Comparison of ENCODE assay signal across 1 cellular context in the genomic region with DNA sequence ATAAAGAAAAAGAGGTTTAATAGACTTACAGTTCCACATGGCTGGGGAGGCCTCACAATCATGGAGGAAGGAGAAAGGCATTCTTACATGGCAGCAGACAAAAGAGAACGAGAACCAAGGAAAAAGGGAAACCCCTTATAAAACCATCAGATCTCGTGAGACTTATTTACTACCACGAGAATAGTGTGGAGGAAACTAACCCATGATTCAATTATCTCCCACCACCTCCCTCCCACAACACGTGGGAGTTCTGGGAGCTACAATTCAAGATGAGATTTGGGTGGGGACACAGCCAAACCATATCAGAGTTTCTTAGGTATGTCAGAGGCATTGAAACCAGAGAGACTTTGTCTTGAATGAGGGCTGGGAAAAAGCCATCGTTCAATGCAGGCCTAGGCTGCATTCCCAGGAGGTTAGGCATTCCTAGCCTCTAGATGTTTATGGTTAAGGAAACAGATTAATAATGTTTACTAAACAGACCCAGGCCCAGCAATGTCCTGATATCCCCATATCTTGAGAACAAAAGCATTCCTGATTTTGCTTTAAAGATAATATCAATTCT.
A peak's percentile ranks its signal among the peaks of the same experiment; 100 is the strongest.
TF ChIP-seq lines count a peak whose summit lies in the region.

No MANE protein-coding gene starts in this region.

TF ChIP-seq in K562, 482 proteins besides CTCF, POLR2A, EP300 and RAD21:
- TF ChIP-seq, protein P1, sequence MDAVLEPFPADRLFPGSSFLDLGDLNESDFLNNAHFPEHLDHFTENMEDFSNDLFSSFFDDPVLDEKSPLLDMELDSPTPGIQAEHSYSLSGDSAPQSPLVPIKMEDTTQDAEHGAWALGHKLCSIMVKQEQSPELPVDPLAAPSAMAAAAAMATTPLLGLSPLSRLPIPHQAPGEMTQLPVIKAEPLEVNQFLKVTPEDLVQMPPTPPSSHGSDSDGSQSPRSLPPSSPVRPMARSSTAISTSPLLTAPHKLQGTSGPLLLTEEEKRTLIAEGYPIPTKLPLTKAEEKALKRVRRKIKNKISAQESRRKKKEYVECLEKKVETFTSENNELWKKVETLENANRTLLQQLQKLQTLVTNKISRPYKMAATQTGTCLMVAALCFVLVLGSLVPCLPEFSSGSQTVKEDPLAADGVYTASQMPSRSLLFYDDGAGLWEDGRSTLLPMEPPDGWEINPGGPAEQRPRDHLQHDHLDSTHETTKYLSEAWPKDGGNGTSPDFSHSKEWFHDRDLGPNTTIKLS (IDR thresholded peaks at IDR 0.05; ENCODE audit: borderline replicate concordance, low read depth), result no peak
- TF ChIP-seq CHD2 (IDR thresholded peaks at IDR 0.05; ENCODE audit: low read depth, low read length) (peak; percentile 56), HNRNPH1 (optimal IDR thresholded peaks at IDR 0.05; ENCODE audit: low read depth, low read length) (no peak), CC2D1A (IDR thresholded peaks at IDR 0.05) (peak; percentile 61), ARID2 (IDR thresholded peaks at IDR 0.05) (no peak)
- TF ChIP-seq, protein P2, sequence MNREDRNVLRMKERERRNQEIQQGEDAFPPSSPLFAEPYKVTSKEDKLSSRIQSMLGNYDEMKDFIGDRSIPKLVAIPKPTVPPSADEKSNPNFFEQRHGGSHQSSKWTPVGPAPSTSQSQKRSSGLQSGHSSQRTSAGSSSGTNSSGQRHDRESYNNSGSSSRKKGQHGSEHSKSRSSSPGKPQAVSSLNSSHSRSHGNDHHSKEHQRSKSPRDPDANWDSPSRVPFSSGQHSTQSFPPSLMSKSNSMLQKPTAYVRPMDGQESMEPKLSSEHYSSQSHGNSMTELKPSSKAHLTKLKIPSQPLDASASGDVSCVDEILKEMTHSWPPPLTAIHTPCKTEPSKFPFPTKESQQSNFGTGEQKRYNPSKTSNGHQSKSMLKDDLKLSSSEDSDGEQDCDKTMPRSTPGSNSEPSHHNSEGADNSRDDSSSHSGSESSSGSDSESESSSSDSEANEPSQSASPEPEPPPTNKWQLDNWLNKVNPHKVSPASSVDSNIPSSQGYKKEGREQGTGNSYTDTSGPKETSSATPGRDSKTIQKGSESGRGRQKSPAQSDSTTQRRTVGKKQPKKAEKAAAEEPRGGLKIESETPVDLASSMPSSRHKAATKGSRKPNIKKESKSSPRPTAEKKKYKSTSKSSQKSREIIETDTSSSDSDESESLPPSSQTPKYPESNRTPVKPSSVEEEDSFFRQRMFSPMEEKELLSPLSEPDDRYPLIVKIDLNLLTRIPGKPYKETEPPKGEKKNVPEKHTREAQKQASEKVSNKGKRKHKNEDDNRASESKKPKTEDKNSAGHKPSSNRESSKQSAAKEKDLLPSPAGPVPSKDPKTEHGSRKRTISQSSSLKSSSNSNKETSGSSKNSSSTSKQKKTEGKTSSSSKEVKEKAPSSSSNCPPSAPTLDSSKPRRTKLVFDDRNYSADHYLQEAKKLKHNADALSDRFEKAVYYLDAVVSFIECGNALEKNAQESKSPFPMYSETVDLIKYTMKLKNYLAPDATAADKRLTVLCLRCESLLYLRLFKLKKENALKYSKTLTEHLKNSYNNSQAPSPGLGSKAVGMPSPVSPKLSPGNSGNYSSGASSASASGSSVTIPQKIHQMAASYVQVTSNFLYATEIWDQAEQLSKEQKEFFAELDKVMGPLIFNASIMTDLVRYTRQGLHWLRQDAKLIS (CRISPR knock-in tag; IDR thresholded peaks at IDR 0.05), result no peak
- TF ChIP-seq, protein P3, sequence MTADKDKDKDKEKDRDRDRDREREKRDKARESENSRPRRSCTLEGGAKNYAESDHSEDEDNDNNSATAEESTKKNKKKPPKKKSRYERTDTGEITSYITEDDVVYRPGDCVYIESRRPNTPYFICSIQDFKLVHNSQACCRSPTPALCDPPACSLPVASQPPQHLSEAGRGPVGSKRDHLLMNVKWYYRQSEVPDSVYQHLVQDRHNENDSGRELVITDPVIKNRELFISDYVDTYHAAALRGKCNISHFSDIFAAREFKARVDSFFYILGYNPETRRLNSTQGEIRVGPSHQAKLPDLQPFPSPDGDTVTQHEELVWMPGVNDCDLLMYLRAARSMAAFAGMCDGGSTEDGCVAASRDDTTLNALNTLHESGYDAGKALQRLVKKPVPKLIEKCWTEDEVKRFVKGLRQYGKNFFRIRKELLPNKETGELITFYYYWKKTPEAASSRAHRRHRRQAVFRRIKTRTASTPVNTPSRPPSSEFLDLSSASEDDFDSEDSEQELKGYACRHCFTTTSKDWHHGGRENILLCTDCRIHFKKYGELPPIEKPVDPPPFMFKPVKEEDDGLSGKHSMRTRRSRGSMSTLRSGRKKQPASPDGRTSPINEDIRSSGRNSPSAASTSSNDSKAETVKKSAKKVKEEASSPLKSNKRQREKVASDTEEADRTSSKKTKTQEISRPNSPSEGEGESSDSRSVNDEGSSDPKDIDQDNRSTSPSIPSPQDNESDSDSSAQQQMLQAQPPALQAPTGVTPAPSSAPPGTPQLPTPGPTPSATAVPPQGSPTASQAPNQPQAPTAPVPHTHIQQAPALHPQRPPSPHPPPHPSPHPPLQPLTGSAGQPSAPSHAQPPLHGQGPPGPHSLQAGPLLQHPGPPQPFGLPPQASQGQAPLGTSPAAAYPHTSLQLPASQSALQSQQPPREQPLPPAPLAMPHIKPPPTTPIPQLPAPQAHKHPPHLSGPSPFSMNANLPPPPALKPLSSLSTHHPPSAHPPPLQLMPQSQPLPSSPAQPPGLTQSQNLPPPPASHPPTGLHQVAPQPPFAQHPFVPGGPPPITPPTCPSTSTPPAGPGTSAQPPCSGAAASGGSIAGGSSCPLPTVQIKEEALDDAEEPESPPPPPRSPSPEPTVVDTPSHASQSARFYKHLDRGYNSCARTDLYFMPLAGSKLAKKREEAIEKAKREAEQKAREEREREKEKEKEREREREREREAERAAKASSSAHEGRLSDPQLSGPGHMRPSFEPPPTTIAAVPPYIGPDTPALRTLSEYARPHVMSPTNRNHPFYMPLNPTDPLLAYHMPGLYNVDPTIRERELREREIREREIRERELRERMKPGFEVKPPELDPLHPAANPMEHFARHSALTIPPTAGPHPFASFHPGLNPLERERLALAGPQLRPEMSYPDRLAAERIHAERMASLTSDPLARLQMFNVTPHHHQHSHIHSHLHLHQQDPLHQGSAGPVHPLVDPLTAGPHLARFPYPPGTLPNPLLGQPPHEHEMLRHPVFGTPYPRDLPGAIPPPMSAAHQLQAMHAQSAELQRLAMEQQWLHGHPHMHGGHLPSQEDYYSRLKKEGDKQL (CRISPR knock-in tag; IDR thresholded peaks at IDR 0.05; ENCODE audit: borderline replicate concordance), result no peak
